Comparison of ENCODE assay signal across 15 cellular contexts in the genomic region with DNA sequence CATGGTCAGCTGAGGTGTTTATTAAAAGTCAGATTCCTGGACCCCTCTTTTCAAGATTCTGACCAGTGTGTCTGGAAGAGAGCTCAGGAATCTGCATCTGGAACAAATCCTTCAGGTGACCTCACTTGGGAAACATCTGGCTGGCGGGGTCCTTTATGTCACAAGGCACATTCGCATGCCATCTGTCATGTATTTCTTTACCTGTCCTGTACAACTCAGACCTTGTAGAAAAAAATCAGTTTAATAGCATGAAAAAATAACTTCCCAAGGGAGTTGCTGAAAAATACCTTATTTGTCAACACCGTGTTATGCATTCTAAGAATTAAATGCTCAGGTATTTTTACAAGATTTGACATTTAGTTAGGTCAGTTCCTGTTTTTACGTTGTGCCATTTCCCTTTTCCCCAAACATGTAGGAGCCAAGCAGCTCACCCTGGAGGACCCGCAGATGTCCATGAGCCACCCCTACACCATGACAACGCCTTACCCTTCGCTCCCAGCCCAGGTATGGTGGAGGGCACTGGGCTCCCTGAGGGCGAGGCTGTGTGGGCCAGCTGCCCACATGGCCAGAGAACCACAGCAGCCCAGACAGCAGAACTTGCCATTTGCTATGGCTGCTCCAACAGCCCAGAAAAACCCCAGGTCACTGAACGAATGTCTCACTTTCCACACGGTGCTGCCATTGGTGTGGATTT. TPM values are rescaled to one million over a fixed set of nuclear protein-coding genes. Genes with fewer than 3 reads are reported as not detected.
DNase-seq lines count a peak whose midpoint lies in the region; ATAC-seq, FAIRE-seq and TF ChIP-seq lines count a peak whose summit lies in the region.
"Had no signal": no experiment of that assay in that cellular context is flagged by ENCODE, and none has a peak within 500 bp of the region (broad histone marks: within the 10 kb centered on the region; RNA-seq: fewer than 3 reads in every experiment).

No MANE protein-coding gene starts in this region.

- no peaks in the 10 kb centered on the region for H3K9me3 Mint-ChIP-seq in endodermal cell
- H3K9me3 Mint-ChIP-seq: CD4-positive, alpha-beta memory T cell had no signal

- in situ Hi-C loops in K562 (cut with MboI), result no loop called here

- H4K20me1 ChIP-seq in K562 (replicated peaks; ENCODE audit: control insufficient read depth, insufficient read depth, low read length), result no peaks in the 10 kb centered on the region; the same call in none of the 2 replicates

- TF ChIP-seq CTCF in GM12865 (IDR thresholded peaks at IDR 0.05; ENCODE audit: insufficient read depth, low read depth, low read length, missing control alignments) (no peak), K562 (IDR thresholded peaks at IDR 0.05 in 2 of 3, conservative IDR thresholded peaks at IDR 0.05 in 1 of 3; ENCODE audit: insufficient read depth in 2 of 3, low read depth in 1 of 3, low read length in 3 of 3) (no peak), kidney (IDR thresholded peaks at IDR 0.05; ENCODE audit: borderline replicate concordance, extremely low read depth, insufficient read depth) (no peak), endodermal cell (conservative IDR thresholded peaks at IDR 0.05) (no peak)

- H3K4me3 ChIP-seq in GM12865 (ENCODE audit: low read depth, low read length) (peak overlapping the region; percentile 91), K562 (no peak overlapping the region), kidney (ENCODE audit: low read length in 2 of 2) (no peak overlapping the region), endodermal cell (ENCODE audit: low read length) (no peak overlapping the region)
- H3K4me3 ChIP-seq: esophagus muscularis mucosa, GM23338, heart left ventricle had no signal

- no peaks in the 10 kb centered on the region for H3K36me3 Mint-ChIP-seq in endodermal cell (ENCODE audit: low read depth)

- no peak for ATAC-seq in K562
- ATAC-seq: GM23338, heart left ventricle had no signal

- H3K27me3 Mint-ChIP-seq in endodermal cell (ENCODE audit: insufficient read depth), result peaks cover 79% of the 10 kb centered on the region

- DNase-seq in CD1c-positive myeloid dendritic cell (ENCODE audit: extremely low spot score), result peak; percentile 55
- DNase-seq in GM12865 (ENCODE audit: low read depth), result no peak
- peak; percentile 23 for DNase-seq in NOMO-1 treated with dmso at 0.1 percent for 144 hours (lab: John Stamatoyannopoulos, UW; ENCODE audit: unreplicated experiment)
- DNase-seq in K562 (ENCODE audit: extremely low read depth in 1 of 4, low spot score in 3 of 4), result no peak
- DNase-seq in kidney, result no peak
- no peak for DNase-seq in endodermal cell
- DNase-seq in NCI-H226, result no peak
- DNase-seq: aorta; CD4-positive, alpha-beta memory T cell; dermis blood vessel endothelial cell; heart left ventricle; NCI-H1048 had no signal

- POLR2A ChIA-PET in K562 (lab: Yijun Ruan, JAX), result interaction anchor here (0.6 kb wide), 1 partner anchor 89 kb away, joined by 4 read pairs; no protein-coding TSS in a partner anchor

- WGBS in K562 (ENCODE audit: insufficient coverage, low coverage, missing lambda C conversion rate), result 0% methylated on average over 10 of the region's 10 CpGs
- WGBS in endodermal cell (ENCODE audit: insufficient coverage in 1 of 2, insufficient read length in 1 of 2), 2 experiments, result 95 to 97% methylated on average over 6 to 10 of the region's 10 CpGs

- CTCF ChIA-PET in K562 (lab: Yijun Ruan, JAX; ENCODE audit: low intra/inter-chr PET ratio), result no interaction called here

- no peaks in the 10 kb centered on the region for H3K79me2 ChIP-seq in K562 (ENCODE audit: control insufficient read depth, insufficient read depth, low read length)

- peaks cover 5% of the 10 kb centered on the region for H3K4me1 Mint-ChIP-seq in endodermal cell

- TF ChIP-seq RAD21 in K562 (CRISPR knock-in tag; conservative IDR thresholded peaks at IDR 0.05 in 1 of 2, IDR thresholded peaks at IDR 0.05 in 1 of 2), result no peak

- peaks cover 0 to 7% of the 10 kb centered on the region in 2 experiments; a peak in 1 of 5 replicates for H3K4me1 ChIP-seq in K562 (replicated peaks in 1 of 2; ENCODE audit: control insufficient read depth in 2 of 2, insufficient read depth in 2 of 2, low read length in 2 of 2)
- H3K4me1 ChIP-seq in kidney (ENCODE audit: control insufficient read depth in 1 of 2, insufficient read depth in 1 of 2, low read depth in 1 of 2, low read length in 2 of 2), result peaks cover 0 to 13% of the 10 kb centered on the region in 2 donors
- H3K4me1 ChIP-seq in endodermal cell (ENCODE audit: control insufficient read depth, insufficient read depth, low read length), result no peaks in the 10 kb centered on the region

- H3K27ac ChIP-seq in K562 (ENCODE audit: extremely low read depth, low read depth, low read length) (no peak overlapping the region), kidney (ENCODE audit: low read depth in 2 of 2, low read length in 2 of 2) (no peak overlapping the region), endodermal cell (ENCODE audit: low read depth, low read length) (no peak overlapping the region)
- H3K27ac ChIP-seq: esophagus muscularis mucosa, heart left ventricle had no signal

- BruUV-seq in K562 (replicated peaks; lab: Mats Ljungman, UMichigan), result no TSS peak

- H3K9ac ChIP-seq in K562 (ENCODE audit: insufficient read depth in 1 of 2, low read depth in 2 of 2, low read length in 2 of 2), result no peak overlapping the region
- H3K9ac ChIP-seq in kidney (ENCODE audit: low read length in 2 of 2), result no peak overlapping the region
- H3K9ac ChIP-seq in endodermal cell (ENCODE audit: extremely low read depth, low read length, poor library complexity, severe bottlenecking), result no peak overlapping the region

- H3K36me3 ChIP-seq in K562 (ENCODE audit: control insufficient read depth, insufficient read depth, low read length) (no peaks in the 10 kb centered on the region), kidney (ENCODE audit: control insufficient read depth in 1 of 2, insufficient read depth in 2 of 2, low read length in 2 of 2) (no peaks in the 10 kb centered on the region), endodermal cell (ENCODE audit: control insufficient read depth, insufficient read depth, low read length) (no peaks in the 10 kb centered on the region)
- H3K36me3 ChIP-seq: esophagus muscularis mucosa, heart left ventricle had no signal

- no peaks in the 10 kb centered on the region; the same call in 1 of the 2 replicates for H3K9me3 ChIP-seq in K562 (replicated peaks; ENCODE audit: control insufficient read depth, insufficient read depth, low read depth, low read length)
- no peaks in the 10 kb centered on the region for H3K9me3 ChIP-seq in kidney (ENCODE audit: control insufficient read depth in 1 of 2, low read length in 2 of 2)
- no peaks in the 10 kb centered on the region for H3K9me3 ChIP-seq in endodermal cell (ENCODE audit: control insufficient read depth, low read length)
- H3K9me3 ChIP-seq: esophagus muscularis mucosa, heart left ventricle had no signal

- no peaks in the 10 kb centered on the region for H3K9me1 ChIP-seq in K562 (ENCODE audit: control insufficient read depth, insufficient read depth, low read length)

- TF ChIP-seq EP300 in K562 (IDR thresholded peaks at IDR 0.05; ENCODE audit: low read length), result no peak

- no peak overlapping the region for H3K4me3 Mint-ChIP-seq in endodermal cell
- H3K4me3 Mint-ChIP-seq: GM23338 had no signal

- no peak overlapping the region for H3K27ac Mint-ChIP-seq in endodermal cell
- H3K27ac Mint-ChIP-seq: GM23338 had no signal

- H3K4me2 ChIP-seq in K562 (ENCODE audit: insufficient read depth, low read length), result no peak overlapping the region
- H3K4me2 ChIP-seq: GM23338 had no signal

- no peak for TF ChIP-seq POLR2A in K562 (conservative IDR thresholded peaks at IDR 0.05)

- intact Hi-C loops in K562 (cut with micrococcal nuclease), result no loop called here
- intact Hi-C loops in kidney (cut with DNase I), result no loop called here

- H3K27me3 ChIP-seq in K562 (ENCODE audit: control insufficient read depth in 2 of 2, insufficient read depth in 2 of 2, low read length in 2 of 2) (peaks cover 46 to 68% of the 10 kb centered on the region in 2 experiments), endodermal cell (ENCODE audit: control insufficient read depth, insufficient read depth, low read length, poor library complexity, severe bottlenecking) (peaks cover 73% of the 10 kb centered on the region)

- H2AFZ ChIP-seq in K562 (ENCODE audit: low read depth, low read length), result no peak overlapping the region
- H2AFZ ChIP-seq: GM23338 had no signal

- FAIRE-seq in K562 (lab: Jason Lieb, UNC) (no peak), kidney (lab: Jason Lieb, UNC) (no peak)
- FAIRE-seq: TTC549 had no signal

TF ChIP-seq in K562, 482 proteins besides CTCF, POLR2A, EP300 and RAD21:
- TF ChIP-seq PRMT5 (CRISPR knock-in tag; IDR thresholded peaks at IDR 0.05), result no peak
- TF ChIP-seq SPI1 (IDR thresholded peaks at IDR 0.05; ENCODE audit: borderline replicate concordance, low read depth, low read length), result peak; percentile 46; the same call in 1 of the 2 replicates

RNA-seq across cellular contexts. Expression of a gene that starts 4.0 kb away (rescaled TPM):
- not detected in 2 replicates for total RNA-seq in K562 (2011; cell fraction: chromatin; rRNA removed; ENCODE audit: low replicate concordance)
- total RNA-seq in K562 (2011; cell fraction: nucleolus; rRNA removed), result not detected in 2 replicates
- total RNA-seq in K562 (2011; cell fraction: nucleoplasm; rRNA removed), result not detected in 2 replicates
- 0.09 TPM in 1 of 2 replicates, not detected in the other for total RNA-seq in K562 (2014; rRNA removed)
- not detected in 2 replicates for total RNA-seq in K562 (2014; rRNA removed; fragmentation: Illumina TruSeq; extraction: Trizol)
- not detected in 2 replicates for total RNA-seq in K562 (2015; rRNA removed; fragmentation: Illumina TruSeq; extraction: Trizol)
- 0.33 and 1.3 TPM in 2 replicates for total RNA-seq in K562 (2021)
- 0.03 TPM in 1 of 2 replicates, not detected in the other for polyA plus RNA-seq in K562 (2011; rRNA removed)
- 0.32 TPM in 1 of 2 replicates, not detected in the other for polyA plus RNA-seq in K562 (2011; cell fraction: cytosol; rRNA removed)
- polyA plus RNA-seq in K562 (2011; cell fraction: nucleus; rRNA removed), result not detected in 2 replicates
- 0.06 and 0.12 TPM in 2 replicates for polyA plus RNA-seq in K562 (2012)
- polyA plus RNA-seq in K562 (2014; fragmentation: Illumina TruSeq; extraction: Trizol), result 0.46 TPM in 1 of 2 replicates, not detected in the other
- polyA plus RNA-seq in K562 (2014; fragmentation: Nextera tagmentation; extraction: Ambion mirVana), result not detected
- 0.05 TPM in 1 of 2 replicates, not detected in the other for polyA plus RNA-seq in K562 (2014; rRNA removed)
- polyA minus RNA-seq in K562 (2011; rRNA and poly(A)+ RNA removed), result 0.04 and 0.78 TPM in 2 replicates
- not detected in 2 replicates for polyA minus RNA-seq in K562 (2011; cell fraction: cytosol; rRNA and poly(A)+ RNA removed)
- polyA minus RNA-seq in K562 (2011; cell fraction: nucleus; rRNA and poly(A)+ RNA removed), result not detected in 2 replicates
- total RNA-seq in kidney, result 23.7 TPM
- polyA plus RNA-seq in kidney (ENCODE audit: insufficient read depth, low read depth, low replicate concordance), result not detected
- total RNA-seq in endodermal cell, result not detected
- polyA plus RNA-seq in endodermal cell (2013, experiment 1 of 2), result 0.32 TPM
- polyA plus RNA-seq in endodermal cell (2013, experiment 2 of 2), result 0.79 TPM
- total RNA-seq: dermis blood vessel endothelial cell had no signal

Comparison
In these comparisons a context has a peak if more than half of its experiments do, and no peak if none do; other contexts are left out.
1. DNase-seq: peak in CD1c-positive myeloid dendritic cell (single experiment) and NOMO-1 treated with dmso at 0.1 percent for 144 hours (single experiment); none in GM12865 (single experiment), K562 (0 of 4), kidney (single experiment), endodermal cell (single experiment) and NCI-H226 (single experiment).
2. RNA of a gene that starts 4.0 kb away (total RNA-seq): 23.7 TPM in kidney (single experiment); not detected in endodermal cell and 0.09 to 1.3 TPM in K562; every median in the first group is over 10 times any median in the second.